Comparison of ENCODE assay signal across 8 cellular contexts in the genomic region with DNA sequence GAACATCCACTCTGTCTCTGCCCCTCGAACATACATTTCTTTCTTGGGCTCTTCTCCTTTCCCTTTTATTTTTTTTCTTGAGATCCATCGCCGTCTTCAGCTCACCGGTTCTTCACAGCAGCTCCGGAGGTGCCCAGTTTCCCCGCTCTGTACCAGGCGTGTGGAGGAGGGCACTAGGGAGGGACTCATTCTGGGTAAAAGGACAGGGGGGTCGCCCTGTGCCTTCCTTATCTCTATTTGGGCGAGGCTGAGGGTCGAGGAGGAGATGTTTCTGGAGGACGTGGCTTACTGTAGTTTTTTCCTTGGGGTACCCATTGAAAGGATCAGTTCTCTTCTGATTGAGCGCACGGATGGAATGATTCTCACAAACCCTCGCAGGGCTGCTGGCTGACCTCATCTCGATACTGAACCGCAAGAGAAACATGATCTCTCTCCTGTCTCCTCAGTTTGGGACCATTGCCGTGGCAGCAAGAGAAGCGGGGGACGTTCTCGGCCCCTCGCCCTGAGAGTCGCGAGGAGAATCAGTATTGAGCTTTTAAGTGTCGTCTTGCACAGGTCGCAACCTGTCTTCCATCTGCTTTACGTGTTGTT. TPM values are rescaled to one million over a fixed set of nuclear protein-coding genes. Genes with fewer than 3 reads are reported as not detected.
DNase-seq lines count a peak whose midpoint lies in the region; FAIRE-seq and TF ChIP-seq lines count a peak whose summit lies in the region.

No MANE protein-coding gene starts in this region.

- H3K4me1 ChIP-seq in CD4-positive, alpha-beta memory T cell (ENCODE audit: insufficient read depth, low read length), result peaks cover 25% of the 10 kb centered on the region
- H3K4me1 ChIP-seq in hepatocyte (ENCODE audit: insufficient read depth), result peaks cover 9% of the 10 kb centered on the region

- H3K27me3 Mint-ChIP-seq in CD4-positive, alpha-beta memory T cell, result no peaks in the 10 kb centered on the region
- H3K27me3 Mint-ChIP-seq in activated naive CD8-positive, alpha-beta T cell, result no peaks in the 10 kb centered on the region

- peak overlapping the region; percentile 38 for H2AFZ ChIP-seq in hepatocyte

- H3K36me3 Mint-ChIP-seq in CD4-positive, alpha-beta memory T cell, result peaks cover 3 to 18% of the 10 kb centered on the region in 2 donors
- no peaks in the 10 kb centered on the region for H3K36me3 Mint-ChIP-seq in activated naive CD8-positive, alpha-beta T cell

- peak overlapping the region; percentile 60 for H3K27ac ChIP-seq in CD4-positive, alpha-beta memory T cell (ENCODE audit: low read depth, low read length)
- peak overlapping the region; percentile 78 for H3K27ac ChIP-seq in hepatocyte

- H3K4me1 Mint-ChIP-seq in CD4-positive, alpha-beta memory T cell, result peaks cover 22 to 50% (median 36%) of the 10 kb centered on the region in 4 donors
- peaks cover 33% of the 10 kb centered on the region for H3K4me1 Mint-ChIP-seq in activated naive CD8-positive, alpha-beta T cell (ENCODE audit: low read depth)

- peaks cover 0 to 1% (median 0%) of the 10 kb centered on the region in 8 donors for H3K9me3 Mint-ChIP-seq in CD4-positive, alpha-beta memory T cell
- H3K9me3 Mint-ChIP-seq in activated naive CD8-positive, alpha-beta T cell (ENCODE audit: low read depth), result no peaks in the 10 kb centered on the region

- H3K9me2 ChIP-seq in hepatocyte (replicated peaks; ENCODE audit: insufficient read depth), result no peaks in the 10 kb centered on the region

- CTCF ChIA-PET in CD4-positive, alpha-beta memory T cell (lab: Charles Lee; ENCODE audit: partially characterized antibody), result no interaction called here

- TF ChIP-seq CTCF in LNCaP clone FGC (IDR thresholded peaks at IDR 0.05; ENCODE audit: control insufficient read depth, extremely low read depth, insufficient read depth) (no peak), hepatocyte (IDR thresholded peaks at IDR 0.05; ENCODE audit: poor library complexity) (no peak)

- no peaks in the 10 kb centered on the region for H4K20me1 ChIP-seq in hepatocyte (ENCODE audit: insufficient read depth, poor library complexity, severe bottlenecking)

- WGBS in hepatocyte (ENCODE audit: low lambda C conversion rate, missing lambda C conversion rate), result 2% methylated on average over 26 of the region's 26 CpGs

- H3K36me3 ChIP-seq in CD4-positive, alpha-beta memory T cell (ENCODE audit: insufficient read depth, low read length), result no peaks in the 10 kb centered on the region
- H3K36me3 ChIP-seq in hepatocyte (replicated peaks; ENCODE audit: insufficient read depth, low read depth), result no peaks in the 10 kb centered on the region

- H3K27ac Mint-ChIP-seq in CD4-positive, alpha-beta memory T cell, result peak overlapping the region; percentile 90 to 99 (median 96)
- H3K27ac Mint-ChIP-seq in activated naive CD8-positive, alpha-beta T cell, result peak overlapping the region; percentile 99

- POLR2A ChIA-PET in CD4-positive, alpha-beta memory T cell (lab: Charles Lee; ENCODE audit: partially characterized antibody), result interaction anchor here (0.6 to 1.9 kb wide), 2 partner anchors 66 to 176 kb away, joined by 4 to 8 read pairs; a partner anchor contains a TSS

- DNase-seq in CD4-positive, alpha-beta memory T cell, result no peak
- DNase-seq in GM19239 (ENCODE audit: insufficient read length, low spot score) (no peak), LNCaP clone FGC (ENCODE audit: low read depth) (no peak), hepatocyte (ENCODE audit: low spot score) (peak; percentile 36), skeletal muscle cell (ENCODE audit: low read depth) (no peak), NCI-H524 treated with DMSO at 0.1 percent for 48 hours (lab: John Stamatoyannopoulos, UW) (no peak), SKM-1 (lab: John Stamatoyannopoulos, UW; ENCODE audit: unreplicated experiment) (no peak)

- peak overlapping the region; percentile 31 to 86 for H3K4me3 ChIP-seq in CD4-positive, alpha-beta memory T cell (ENCODE audit: low read length in 2 of 2)
- H3K4me3 ChIP-seq in LNCaP clone FGC (ENCODE audit: low read depth, low read length) (peak overlapping the region; percentile 98), hepatocyte (peak overlapping the region; percentile 32), skeletal muscle cell (ENCODE audit: low read depth, low read length) (peak overlapping the region; percentile 79)

- H3K27me3 ChIP-seq in CD4-positive, alpha-beta memory T cell (ENCODE audit: insufficient read depth, low read length), result no peaks in the 10 kb centered on the region
- H3K27me3 ChIP-seq in hepatocyte, result no peaks in the 10 kb centered on the region

- peak overlapping the region; percentile 95 to 99 (median 98) for H3K4me3 Mint-ChIP-seq in CD4-positive, alpha-beta memory T cell
- peak overlapping the region; percentile 100 for H3K4me3 Mint-ChIP-seq in activated naive CD8-positive, alpha-beta T cell

- peak overlapping the region; percentile 84 for H3K4me2 ChIP-seq in hepatocyte

- H3K79me2 ChIP-seq in hepatocyte, result peaks cover 41% of the 10 kb centered on the region

- no peaks in the 10 kb centered on the region for H3K9me3 ChIP-seq in CD4-positive, alpha-beta memory T cell (ENCODE audit: control insufficient read depth in 1 of 2, low read length in 2 of 2)
- no peaks in the 10 kb centered on the region for H3K9me3 ChIP-seq in hepatocyte (ENCODE audit: low read depth)

- intact Hi-C loops in CD4-positive, alpha-beta memory T cell (cut with micrococcal nuclease), result no loop called here

- peak; percentile 68 for FAIRE-seq in GM19239 (lab: Jason Lieb, UNC)

RNA-seq across cellular contexts. Expression of a gene that starts 0.4 kb away (rescaled TPM):
- 10 to 100 TPM in 1 of 2 experiments, 1 to 10 TPM in 1; 9.4 to 11.0 TPM for total RNA-seq in CD4-positive, alpha-beta memory T cell
- 10 to 100 TPM; 12.9 to 17.5 TPM for polyA plus RNA-seq in CD4-positive, alpha-beta memory T cell
- total RNA-seq in hepatocyte, result 14.3 and 14.4 TPM in 2 replicates
- 13.5 and 13.7 TPM in 2 replicates for polyA plus RNA-seq in hepatocyte

RNA-seq across cellular contexts. Expression of a gene that starts 0.9 kb away (rescaled TPM):
- total RNA-seq in CD4-positive, alpha-beta memory T cell, result 10 to 100 TPM; 21.7 to 22.5 TPM
- polyA plus RNA-seq in CD4-positive, alpha-beta memory T cell, result 10 to 100 TPM; 22.2 to 23.1 TPM
- 72.9 and 83.8 TPM in 2 replicates for total RNA-seq in hepatocyte
- polyA plus RNA-seq in hepatocyte, result 66.5 and 76.8 TPM in 2 replicates

Comparison
In these comparisons a context has a peak if more than half of its experiments do, and no peak if none do; other contexts are left out.
1. H3K4me3 ChIP-seq: peak in every context shown above with its lines; median percentile 98 in LNCaP clone FGC; 79 in skeletal muscle cell; 58 in CD4-positive, alpha-beta memory T cell; 32 in hepatocyte.